ENCODE assay signal across 8 cellular contexts in genomic region chr10:132685121-132685891, GRCh38.
DNase-seq lines count a peak whose midpoint lies in the region; ATAC-seq and TF ChIP-seq lines count a peak whose summit lies in the region.

No MANE protein-coding gene starts in this region.

- H3K4me1 ChIP-seq in RWPE2 (ENCODE audit: insufficient read depth, poor library complexity, severe bottlenecking) (peaks cover 20% of the 10 kb centered on the region), gastroesophageal sphincter (peaks cover 0 to 51% (median 14%) of the 10 kb centered on the region in 3 donors)

- no peak overlapping the region for H3K4me3 ChIP-seq in RWPE2 (ENCODE audit: severe bottlenecking)
- H3K4me3 ChIP-seq in gastroesophageal sphincter, result peak overlapping the region in 1 of 2 donors; percentile 14

- H3K27me3 ChIP-seq in RWPE2 (ENCODE audit: insufficient read depth, poor library complexity, severe bottlenecking) (no peaks in the 10 kb centered on the region), gastroesophageal sphincter (no peaks in the 10 kb centered on the region)

- TF ChIP-seq CTCF in RWPE2 (IDR thresholded peaks at IDR 0.05; ENCODE audit: poor library complexity, severe bottlenecking) (no peak), gastroesophageal sphincter (IDR thresholded peaks at IDR 0.05) (no peak)

- H3K27ac ChIP-seq in RWPE2 (ENCODE audit: poor library complexity, severe bottlenecking) (peak overlapping the region; percentile 75), gastroesophageal sphincter (peak overlapping the region in 3 of 4 donors; percentile 33 to 70 (median 57))

- H3K36me3 ChIP-seq in RWPE2 (ENCODE audit: low read depth), result no peaks in the 10 kb centered on the region
- H3K36me3 ChIP-seq in gastroesophageal sphincter, result peaks cover 0 to 26% of the 10 kb centered on the region in 2 donors

- TF ChIP-seq POLR2A in gastroesophageal sphincter (IDR thresholded peaks at IDR 0.05), result no peak

- no peaks in the 10 kb centered on the region for H3K9me3 ChIP-seq in RWPE2 (ENCODE audit: severe bottlenecking)
- no peaks in the 10 kb centered on the region for H3K9me3 ChIP-seq in gastroesophageal sphincter

- no peak for TF ChIP-seq EP300 in gastroesophageal sphincter (IDR thresholded peaks at IDR 0.05)

- DNase-seq in DMS79 treated with DMSO at 0.1 percent for 48 hours (lab: John Stamatoyannopoulos, UW) (peak; percentile 20), DMS79 (lab: John Stamatoyannopoulos, UW) (no peak), RWPE2 (ENCODE audit: low spot score) (peak; percentile 73), pons (ENCODE audit: low spot score) (peak; percentile 92), iPS-NIHi11 (ENCODE audit: low spot score) (no peak), COR-L47 (lab: John Stamatoyannopoulos, UW) (no peak)

- 60 to 64% methylated on average over 7 to 19 of the region's 32 CpGs for WGBS in gastroesophageal sphincter (ENCODE audit: low coverage in 1 of 2), 2 donors

- peak; percentile 82 for ATAC-seq in RWPE2 (ENCODE audit: low read depth)
- peak; percentile 77 for ATAC-seq in gastroesophageal sphincter
- ATAC-seq in GM18867 (IDR thresholded peaks at IDR 0.05; ENCODE audit: unreplicated experiment), result no peak

Comparison
In these comparisons a context has a peak if more than half of its experiments do, and no peak if none do; other contexts are left out.
1. DNase-seq: peak in DMS79 treated with DMSO at 0.1 percent for 48 hours (single experiment), RWPE2 (single experiment) and pons (single experiment); none in DMS79 (single experiment), iPS-NIHi11 (single experiment) and COR-L47 (single experiment).